In genomic region chr2:24164416-24164973, GRCh38 we compare ENCODE assay signal across 8 cellular contexts. TPM values are rescaled to one million over a fixed set of nuclear protein-coding genes. Genes with fewer than 3 reads are reported as not detected.
DNase-seq lines count a peak whose midpoint lies in the region; ATAC-seq and TF ChIP-seq lines count a peak whose summit lies in the region.

No MANE protein-coding gene starts in this region.

- peak; percentile 53 for ATAC-seq in GM18517 (IDR thresholded peaks at IDR 0.05; ENCODE audit: unreplicated experiment)
- ATAC-seq in HG03432 (IDR thresholded peaks at IDR 0.05; ENCODE audit: unreplicated experiment), result peak; percentile 69
- ATAC-seq in mucosa of descending colon, result peak; percentile 74
- ATAC-seq in GM21367 (IDR thresholded peaks at IDR 0.05; ENCODE audit: unreplicated experiment), result no peak

- TF ChIP-seq CTCF in mucosa of descending colon (IDR thresholded peaks at IDR 0.05), result peak; percentile 32

- DNase-seq in AG08396 (ENCODE audit: low spot score) (peak; percentile 20), T follicular helper cell (ENCODE audit: low read depth) (peak; percentile 8), cerebellar cortex (ENCODE audit: low spot score) (peak; percentile 13), mucosa of descending colon (peak in 2 of 3 donors; percentile 44 to 48), NCI-H510A (lab: John Stamatoyannopoulos, UW) (no peak)

- no peaks in the 10 kb centered on the region for H3K9me3 ChIP-seq in mucosa of descending colon

- no peaks in the 10 kb centered on the region for H3K36me3 ChIP-seq in mucosa of descending colon (ENCODE audit: low read depth)

- H3K4me3 ChIP-seq in mucosa of descending colon, result no peak overlapping the region

- intact Hi-C loops in mucosa of descending colon (cut with DNase I, micrococcal nuclease), result no loop called here

- H3K4me1 ChIP-seq in mucosa of descending colon (ENCODE audit: low read depth), result no peaks in the 10 kb centered on the region

RNA-seq across cellular contexts. Expression of gene FAM228A, which starts 10.4 kb away (rescaled TPM):
- 1 to 10 TPM in 1 of 3 donors, not detected in 2; 3.3 TPM for total RNA-seq in mucosa of descending colon

RNA-seq across cellular contexts. Expression of gene FAM228B, which starts 41.2 kb away (rescaled TPM):
- 10 to 100 TPM in 1 of 3 donors, 1 to 10 TPM in 2; 4.8 to 36.6 (median 7.8) TPM for total RNA-seq in mucosa of descending colon

RNA-seq across cellular contexts. Expression of gene PFN4, which starts 41.4 kb away (rescaled TPM):
- total RNA-seq in mucosa of descending colon, result not detected
